In genomic region chr5:178232124-178232919, GRCh38 we compare ENCODE assay signal across 1 cellular context.
A peak's percentile ranks its signal among the peaks of the same experiment; 100 is the strongest.
TF ChIP-seq lines count a peak whose summit lies in the region.

TSS of gene PHYKPL (minus strand) at chr5:178232802. CDS start at chr5:178232550, 252 bp downstream.

TF ChIP-seq in GM12878, 131 proteins besides CTCF, POLR2A, EP300 and RAD21 (continued from another document):
- no peak for TF ChIP-seq PBX3 (IDR thresholded peaks at IDR 0.05; ENCODE audit: insufficient replicate concordance, low read depth, low read length)
- TF ChIP-seq, protein P1, sequence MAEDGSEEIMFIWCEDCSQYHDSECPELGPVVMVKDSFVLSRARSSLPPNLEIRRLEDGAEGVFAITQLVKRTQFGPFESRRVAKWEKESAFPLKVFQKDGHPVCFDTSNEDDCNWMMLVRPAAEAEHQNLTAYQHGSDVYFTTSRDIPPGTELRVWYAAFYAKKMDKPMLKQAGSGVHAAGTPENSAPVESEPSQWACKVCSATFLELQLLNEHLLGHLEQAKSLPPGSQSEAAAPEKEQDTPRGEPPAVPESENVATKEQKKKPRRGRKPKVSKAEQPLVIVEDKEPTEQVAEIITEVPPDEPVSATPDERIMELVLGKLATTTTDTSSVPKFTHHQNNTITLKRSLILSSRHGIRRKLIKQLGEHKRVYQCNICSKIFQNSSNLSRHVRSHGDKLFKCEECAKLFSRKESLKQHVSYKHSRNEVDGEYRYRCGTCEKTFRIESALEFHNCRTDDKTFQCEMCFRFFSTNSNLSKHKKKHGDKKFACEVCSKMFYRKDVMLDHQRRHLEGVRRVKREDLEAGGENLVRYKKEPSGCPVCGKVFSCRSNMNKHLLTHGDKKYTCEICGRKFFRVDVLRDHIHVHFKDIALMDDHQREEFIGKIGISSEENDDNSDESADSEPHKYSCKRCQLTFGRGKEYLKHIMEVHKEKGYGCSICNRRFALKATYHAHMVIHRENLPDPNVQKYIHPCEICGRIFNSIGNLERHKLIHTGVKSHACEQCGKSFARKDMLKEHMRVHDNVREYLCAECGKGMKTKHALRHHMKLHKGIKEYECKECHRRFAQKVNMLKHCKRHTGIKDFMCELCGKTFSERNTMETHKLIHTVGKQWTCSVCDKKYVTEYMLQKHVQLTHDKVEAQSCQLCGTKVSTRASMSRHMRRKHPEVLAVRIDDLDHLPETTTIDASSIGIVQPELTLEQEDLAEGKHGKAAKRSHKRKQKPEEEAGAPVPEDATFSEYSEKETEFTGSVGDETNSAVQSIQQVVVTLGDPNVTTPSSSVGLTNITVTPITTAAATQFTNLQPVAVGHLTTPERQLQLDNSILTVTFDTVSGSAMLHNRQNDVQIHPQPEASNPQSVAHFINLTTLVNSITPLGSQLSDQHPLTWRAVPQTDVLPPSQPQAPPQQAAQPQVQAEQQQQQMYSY (CRISPR knock-in tag; IDR thresholded peaks at IDR 0.05) = no peak
- TF ChIP-seq, protein P2, sequence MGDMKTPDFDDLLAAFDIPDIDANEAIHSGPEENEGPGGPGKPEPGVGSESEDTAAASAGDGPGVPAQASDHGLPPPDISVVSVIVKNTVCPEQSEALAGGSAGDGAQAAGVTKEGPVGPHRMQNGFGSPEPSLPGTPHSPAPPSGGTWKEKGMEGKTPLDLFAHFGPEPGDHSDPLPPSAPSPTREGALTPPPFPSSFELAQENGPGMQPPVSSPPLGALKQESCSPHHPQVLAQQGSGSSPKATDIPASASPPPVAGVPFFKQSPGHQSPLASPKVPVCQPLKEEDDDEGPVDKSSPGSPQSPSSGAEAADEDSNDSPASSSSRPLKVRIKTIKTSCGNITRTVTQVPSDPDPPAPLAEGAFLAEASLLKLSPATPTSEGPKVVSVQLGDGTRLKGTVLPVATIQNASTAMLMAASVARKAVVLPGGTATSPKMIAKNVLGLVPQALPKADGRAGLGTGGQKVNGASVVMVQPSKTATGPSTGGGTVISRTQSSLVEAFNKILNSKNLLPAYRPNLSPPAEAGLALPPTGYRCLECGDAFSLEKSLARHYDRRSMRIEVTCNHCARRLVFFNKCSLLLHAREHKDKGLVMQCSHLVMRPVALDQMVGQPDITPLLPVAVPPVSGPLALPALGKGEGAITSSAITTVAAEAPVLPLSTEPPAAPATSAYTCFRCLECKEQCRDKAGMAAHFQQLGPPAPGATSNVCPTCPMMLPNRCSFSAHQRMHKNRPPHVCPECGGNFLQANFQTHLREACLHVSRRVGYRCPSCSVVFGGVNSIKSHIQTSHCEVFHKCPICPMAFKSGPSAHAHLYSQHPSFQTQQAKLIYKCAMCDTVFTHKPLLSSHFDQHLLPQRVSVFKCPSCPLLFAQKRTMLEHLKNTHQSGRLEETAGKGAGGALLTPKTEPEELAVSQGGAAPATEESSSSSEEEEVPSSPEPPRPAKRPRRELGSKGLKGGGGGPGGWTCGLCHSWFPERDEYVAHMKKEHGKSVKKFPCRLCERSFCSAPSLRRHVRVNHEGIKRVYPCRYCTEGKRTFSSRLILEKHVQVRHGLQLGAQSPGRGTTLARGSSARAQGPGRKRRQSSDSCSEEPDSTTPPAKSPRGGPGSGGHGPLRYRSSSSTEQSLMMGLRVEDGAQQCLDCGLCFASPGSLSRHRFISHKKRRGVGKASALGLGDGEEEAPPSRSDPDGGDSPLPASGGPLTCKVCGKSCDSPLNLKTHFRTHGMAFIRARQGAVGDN (IDR thresholded peaks at IDR 0.05) = peak; percentile 82
- TF ChIP-seq RUNX3 (IDR thresholded peaks at IDR 0.05; ENCODE audit: low read length) = no peak
- no peak for TF ChIP-seq ZSCAN29 (IDR thresholded peaks at IDR 0.05)
- no peak for TF ChIP-seq IRF3 (IDR thresholded peaks at IDR 0.05)
- no peak for TF ChIP-seq MYB (IDR thresholded peaks at IDR 0.05; ENCODE audit: borderline replicate concordance, low read depth, low read length)
- TF ChIP-seq BACH1 (IDR thresholded peaks at IDR 0.05; ENCODE audit: borderline replicate concordance) = peak; percentile 34; the same call in 1 of the 2 replicates
- no peak for TF ChIP-seq SKIL (IDR thresholded peaks at IDR 0.05; ENCODE audit: low read depth, poor library complexity, severe bottlenecking)
- no peak for TF ChIP-seq BCL11A (IDR thresholded peaks at IDR 0.05; ENCODE audit: low read depth, low read length)
- TF ChIP-seq ZNF622 (IDR thresholded peaks at IDR 0.05) = no peak
- TF ChIP-seq CHD2 (IDR thresholded peaks at IDR 0.05; ENCODE audit: borderline replicate concordance, low read depth, low read length) = peak; percentile 14; the same call in 1 of the 2 replicates
- peak; percentile 53; the same call in 1 of the 2 replicates for TF ChIP-seq POLR2AphosphoS5 (IDR thresholded peaks at IDR 0.05; ENCODE audit: low read length)
- no peak for TF ChIP-seq STAT3 (IDR thresholded peaks at IDR 0.05; ENCODE audit: low read depth, low read length)
- TF ChIP-seq IKZF1 (conservative IDR thresholded peaks at IDR 0.05) = peak; percentile 54; the same call in 1 of the 2 replicates
- TF ChIP-seq RBBP5 (conservative IDR thresholded peaks at IDR 0.05) = no peak
- TF ChIP-seq GATAD2B (conservative IDR thresholded peaks at IDR 0.05; ENCODE audit: low read depth) = peak; percentile 85; the same call in 1 of the 2 replicates
- TF ChIP-seq PAX5 (IDR thresholded peaks at IDR 0.05; ENCODE audit: borderline replicate concordance, low read depth, low read length) = no peak
- TF ChIP-seq ELK1 (IDR thresholded peaks at IDR 0.05; ENCODE audit: low read depth, low read length) = peak; percentile 43; the same call in 1 of the 2 replicates
- TF ChIP-seq MEF2A (IDR thresholded peaks at IDR 0.05; ENCODE audit: insufficient read depth, low read depth, low read length) = no peak
- TF ChIP-seq, protein P3, sequence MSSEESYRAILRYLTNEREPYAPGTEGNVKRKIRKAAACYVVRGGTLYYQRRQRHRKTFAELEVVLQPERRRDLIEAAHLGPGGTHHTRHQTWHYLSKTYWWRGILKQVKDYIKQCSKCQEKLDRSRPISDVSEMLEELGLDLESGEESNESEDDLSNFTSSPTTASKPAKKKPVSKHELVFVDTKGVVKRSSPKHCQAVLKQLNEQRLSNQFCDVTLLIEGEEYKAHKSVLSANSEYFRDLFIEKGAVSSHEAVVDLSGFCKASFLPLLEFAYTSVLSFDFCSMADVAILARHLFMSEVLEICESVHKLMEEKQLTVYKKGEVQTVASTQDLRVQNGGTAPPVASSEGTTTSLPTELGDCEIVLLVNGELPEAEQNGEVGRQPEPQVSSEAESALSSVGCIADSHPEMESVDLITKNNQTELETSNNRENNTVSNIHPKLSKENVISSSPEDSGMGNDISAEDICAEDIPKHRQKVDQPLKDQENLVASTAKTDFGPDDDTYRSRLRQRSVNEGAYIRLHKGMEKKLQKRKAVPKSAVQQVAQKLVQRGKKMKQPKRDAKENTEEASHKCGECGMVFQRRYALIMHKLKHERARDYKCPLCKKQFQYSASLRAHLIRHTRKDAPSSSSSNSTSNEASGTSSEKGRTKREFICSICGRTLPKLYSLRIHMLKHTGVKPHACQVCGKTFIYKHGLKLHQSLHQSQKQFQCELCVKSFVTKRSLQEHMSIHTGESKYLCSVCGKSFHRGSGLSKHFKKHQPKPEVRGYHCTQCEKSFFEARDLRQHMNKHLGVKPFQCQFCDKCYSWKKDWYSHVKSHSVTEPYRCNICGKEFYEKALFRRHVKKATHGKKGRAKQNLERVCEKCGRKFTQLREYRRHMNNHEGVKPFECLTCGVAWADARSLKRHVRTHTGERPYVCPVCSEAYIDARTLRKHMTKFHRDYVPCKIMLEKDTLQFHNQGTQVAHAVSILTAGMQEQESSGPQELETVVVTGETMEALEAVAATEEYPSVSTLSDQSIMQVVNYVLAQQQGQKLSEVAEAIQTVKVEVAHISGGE (CRISPR knock-in tag; IDR thresholded peaks at IDR 0.05) = peak; percentile 56
- TF ChIP-seq BRCA1 (IDR thresholded peaks at IDR 0.05; ENCODE audit: low read depth, low read length) = no peak
- 0 out of 2 replicates have a peak, but pooled peaks have one; percentile 60 for TF ChIP-seq ZNF24 (IDR thresholded peaks at IDR 0.05)
- TF ChIP-seq PML (IDR thresholded peaks at IDR 0.05; ENCODE audit: low read length) = no peak
- no peak for TF ChIP-seq RCOR1 (conservative IDR thresholded peaks at IDR 0.05; ENCODE audit: low read depth, low read length)
- TF ChIP-seq DPF2 (IDR thresholded peaks at IDR 0.05) = peak; percentile 23; the same call in 1 of the 2 replicates
- peak; percentile 50; the same call in 1 of the 2 replicates for TF ChIP-seq TAF1 (IDR thresholded peaks at IDR 0.05; ENCODE audit: borderline replicate concordance, low read depth, low read length)
- TF ChIP-seq STAT1 (conservative IDR thresholded peaks at IDR 0.05) = 0 out of 2 replicates have a peak, but pooled peaks have one; percentile 55
- 0 out of 2 replicates have a peak, but pooled peaks have one; percentile 37 for TF ChIP-seq YY1 (IDR thresholded peaks at IDR 0.05; ENCODE audit: low read depth, low read length)
- TF ChIP-seq GABPA (IDR thresholded peaks at IDR 0.05; ENCODE audit: low read depth) = no peak
- TF ChIP-seq, protein P4, sequence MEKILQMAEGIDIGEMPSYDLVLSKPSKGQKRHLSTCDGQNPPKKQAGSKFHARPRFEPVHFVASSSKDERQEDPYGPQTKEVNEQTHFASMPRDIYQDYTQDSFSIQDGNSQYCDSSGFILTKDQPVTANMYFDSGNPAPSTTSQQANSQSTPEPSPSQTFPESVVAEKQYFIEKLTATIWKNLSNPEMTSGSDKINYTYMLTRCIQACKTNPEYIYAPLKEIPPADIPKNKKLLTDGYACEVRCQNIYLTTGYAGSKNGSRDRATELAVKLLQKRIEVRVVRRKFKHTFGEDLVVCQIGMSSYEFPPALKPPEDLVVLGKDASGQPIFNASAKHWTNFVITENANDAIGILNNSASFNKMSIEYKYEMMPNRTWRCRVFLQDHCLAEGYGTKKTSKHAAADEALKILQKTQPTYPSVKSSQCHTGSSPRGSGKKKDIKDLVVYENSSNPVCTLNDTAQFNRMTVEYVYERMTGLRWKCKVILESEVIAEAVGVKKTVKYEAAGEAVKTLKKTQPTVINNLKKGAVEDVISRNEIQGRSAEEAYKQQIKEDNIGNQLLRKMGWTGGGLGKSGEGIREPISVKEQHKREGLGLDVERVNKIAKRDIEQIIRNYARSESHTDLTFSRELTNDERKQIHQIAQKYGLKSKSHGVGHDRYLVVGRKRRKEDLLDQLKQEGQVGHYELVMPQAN (conservative IDR thresholded peaks at IDR 0.05) = no peak; the same call in 1 of the 2 replicates
- no peak for TF ChIP-seq FOXK2 (IDR thresholded peaks at IDR 0.05)
- TF ChIP-seq, protein P5, sequence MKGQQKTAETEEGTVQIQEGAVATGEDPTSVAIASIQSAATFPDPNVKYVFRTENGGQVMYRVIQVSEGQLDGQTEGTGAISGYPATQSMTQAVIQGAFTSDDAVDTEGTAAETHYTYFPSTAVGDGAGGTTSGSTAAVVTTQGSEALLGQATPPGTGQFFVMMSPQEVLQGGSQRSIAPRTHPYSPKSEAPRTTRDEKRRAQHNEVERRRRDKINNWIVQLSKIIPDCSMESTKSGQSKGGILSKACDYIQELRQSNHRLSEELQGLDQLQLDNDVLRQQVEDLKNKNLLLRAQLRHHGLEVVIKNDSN (IDR thresholded peaks at IDR 0.05; ENCODE audit: borderline replicate concordance, extremely low read length, insufficient read depth, low read depth, low read length) = no peak
- TF ChIP-seq ASH2L (IDR thresholded peaks at IDR 0.05; ENCODE audit: borderline replicate concordance, low read depth) = no peak
